Comparison of ENCODE assay signal across 15 cellular contexts in the genomic region with DNA sequence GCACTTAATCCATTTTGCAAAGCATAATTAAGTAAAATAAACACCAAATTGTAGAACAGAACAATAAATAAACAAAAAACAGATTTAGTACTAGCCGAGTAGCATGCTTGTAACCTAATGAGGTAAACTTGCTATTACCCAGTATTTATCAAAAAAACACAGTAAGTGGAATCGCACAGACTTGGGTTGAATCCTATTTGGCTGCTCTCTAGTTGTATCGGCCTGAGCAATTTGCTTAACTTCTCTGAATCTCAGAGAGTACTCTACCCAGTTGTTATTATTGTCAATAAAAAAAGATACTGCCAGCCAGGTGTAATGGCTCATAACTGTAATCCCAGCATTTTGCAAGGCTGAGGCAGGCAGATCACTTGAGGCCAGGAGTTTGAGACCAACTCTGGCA.
"Had no signal": no experiment of that assay in that cellular context is flagged by ENCODE, and none has a peak within 500 bp of the region (broad histone marks: within the 10 kb centered on the region; RNA-seq: fewer than 3 reads in every experiment).

No MANE protein-coding gene starts in this region.

- ATAC-seq: activated CD4-positive, CD25-positive, alpha-beta regulatory T cell treated with anti-CD3 and anti-CD28 coated beads, Interleukin-2, amount 50 U/mL, for 24 hours; activated naive CD8-positive, alpha-beta T cell treated with anti-CD3 and anti-CD28 coated beads, Interleukin-2, amount 50 U/mL, for 24 hours; activated T-helper 17 cell treated with anti-CD3 and anti-CD28 coated beads, Interleukin-2, amount 50 U/mL, for 72 hours had no signal

- H3K27ac ChIP-seq: cardiac muscle cell, colonic mucosa, esophagus muscularis mucosa, neutrophil had no signal

- DNase-seq: activated CD4-positive, alpha-beta T cell treated with anti-CD3 and anti-CD28 coated beads, Interleukin-2, amount 50 U/mL, for 4 hours; activated naive CD4-positive, alpha-beta T cell treated with anti-CD3 and anti-CD28 coated beads for 36 hours; activated naive CD8-positive, alpha-beta T cell treated with anti-CD3 and anti-CD28 coated beads, Interleukin-2, amount 50 U/mL, for 24 hours; activated T-cell treated with anti-CD3 and anti-CD28 coated beads for 4 hours; hippocampal formation; midbrain; retina; SW 1271 had no signal

- H3K4me1 ChIP-seq: colonic mucosa had no signal

- H3K4me3 ChIP-seq: cardiac muscle cell, colonic mucosa, esophagus muscularis mucosa, lung had no signal

- H3K36me3 ChIP-seq: cardiac muscle cell, colonic mucosa, esophagus muscularis mucosa, neutrophil had no signal

- H3K9me3 ChIP-seq: colonic mucosa, esophagus muscularis mucosa, neutrophil had no signal

- H3K27me3 ChIP-seq: cardiac muscle cell, colonic mucosa, esophagus muscularis mucosa, neutrophil had no signal
